In genomic region chr15:70314652-70315051, GRCh38 we compare ENCODE assay signal across 26 cellular contexts.
"Had no signal": no experiment of that assay in that cellular context is flagged by ENCODE, and none has a peak within 500 bp of the region (broad histone marks: within the 10 kb centered on the region; RNA-seq: fewer than 3 reads in every experiment).

No MANE protein-coding gene starts in this region.

- H3K4me3 ChIP-seq: colonic mucosa, esophagus squamous epithelium, lung, neural progenitor cell, prostate gland, right atrium auricular region, testis, tibial artery had no signal

- H3K27me3 ChIP-seq: colonic mucosa, neural progenitor cell, right atrium auricular region, testis, tibial artery had no signal

- H3K27ac Mint-ChIP-seq: dendritic cell treated with granulocyte-macrophage colony-stimulating factor and Interleukin-4, amounts not matched to agents 40 ng/mL and 50 ng/mL, for 4 days; memory B cell; naive thymus-derived CD4-positive, alpha-beta T cell; nephron; neural progenitor cell; stimulated activated memory B cell treated with anti-CD40 and anti-IgM and Interleukin-4, amounts not matched to agents 10 μg/mL and 1 μg/mL and 100 μg/mL, for 72 hours; type B pancreatic cell had no signal

- DNase-seq: colonic mucosa; effector CD8-positive, alpha-beta T cell; esophagus squamous epithelium; foreskin melanocyte; glutamatergic neuron; hypothalamus; kidney; midbrain; naive thymus-derived CD4-positive, alpha-beta T cell; stimulated activated CD4-positive, alpha-beta T cell treated with anti-CD3 and anti-CD28 coated beads, Interleukin-2, amount 100 ng/mL, for 24 hours; stimulated activated CD4-positive, alpha-beta T cell treated with anti-CD3 and anti-CD28 coated beads, Interleukin-4, amount 100 ng/mL, for 4 hours; stimulated activated naive CD8-positive, alpha-beta T cell treated with anti-CD3 and anti-CD28 coated beads, Interleukin-15, Interleukin-2, amounts not matched to agents 100 U/mL and 50 U/mL, for 24 hours; substantia nigra; testis; tibial artery had no signal

- H3K4me1 ChIP-seq: colonic mucosa, neural progenitor cell, prostate gland, right atrium auricular region, tibial artery had no signal

- ATAC-seq: left lobe of liver; naive thymus-derived CD4-positive, alpha-beta T cell; sciatic nerve; stimulated activated memory B cell treated with anti-CD40 and anti-IgM and Interleukin-4, amounts not matched to agents 10 μg/mL and 1 μg/mL and 100 μg/mL, for 72 hours; stimulated activated naive CD8-positive, alpha-beta T cell treated with anti-CD3 and anti-CD28 coated beads, Interleukin-15, Interleukin-2, amounts not matched to agents 100 U/mL and 50 U/mL, for 24 hours had no signal

- H3K27me3 Mint-ChIP-seq: memory B cell; stimulated activated memory B cell treated with anti-CD40 and anti-IgM and Interleukin-4, amounts not matched to agents 10 μg/mL and 1 μg/mL and 100 μg/mL, for 72 hours; type B pancreatic cell had no signal

- H3K36me3 Mint-ChIP-seq: memory B cell; naive thymus-derived CD4-positive, alpha-beta T cell; neural progenitor cell; stimulated activated memory B cell treated with anti-CD40 and anti-IgM and Interleukin-4, amounts not matched to agents 10 μg/mL and 1 μg/mL and 100 μg/mL, for 72 hours; type B pancreatic cell had no signal

- H3K9me3 Mint-ChIP-seq: dendritic cell treated with granulocyte-macrophage colony-stimulating factor and Interleukin-4, amounts not matched to agents 40 ng/mL and 50 ng/mL, for 4 days; memory B cell; naive thymus-derived CD4-positive, alpha-beta T cell; nephron; neural progenitor cell; stimulated activated memory B cell treated with anti-CD40 and anti-IgM and Interleukin-4, amounts not matched to agents 10 μg/mL and 1 μg/mL and 100 μg/mL, for 72 hours; type B pancreatic cell had no signal

- H3K9me3 ChIP-seq: colonic mucosa, esophagus squamous epithelium, prostate gland, right atrium auricular region, testis, tibial artery had no signal

- H3K36me3 ChIP-seq: colonic mucosa, esophagus squamous epithelium, neural progenitor cell, prostate gland, right atrium auricular region, tibial artery had no signal

- H3K27ac ChIP-seq: colonic mucosa, esophagus squamous epithelium, neural progenitor cell, prostate gland, right atrium auricular region, testis, tibial artery had no signal

- H3K4me3 Mint-ChIP-seq: dendritic cell treated with granulocyte-macrophage colony-stimulating factor and Interleukin-4, amounts not matched to agents 40 ng/mL and 50 ng/mL, for 4 days; memory B cell; naive thymus-derived CD4-positive, alpha-beta T cell; nephron; neural progenitor cell; stimulated activated memory B cell treated with anti-CD40 and anti-IgM and Interleukin-4, amounts not matched to agents 10 μg/mL and 1 μg/mL and 100 μg/mL, for 72 hours; type B pancreatic cell had no signal
